Comparison of ENCODE assay signal across 17 cellular contexts in genomic region chr6:27599859-27600532, GRCh38.
"Had no signal": no experiment of that assay in that cellular context is flagged by ENCODE, and none has a peak within 500 bp of the region (broad histone marks: within the 10 kb centered on the region; RNA-seq: fewer than 3 reads in every experiment).

No MANE protein-coding gene starts in this region.

- DNase-seq: activated B cell treated with CpG ODN at 0.5 μM for 24 hours; activated CD8-positive, alpha-beta memory T cell treated with anti-CD3 and anti-CD28 coated beads, Interleukin-2, amount 50 U/mL, for 48 hours; activated CD8-positive, alpha-beta T cell treated with anti-CD3 and anti-CD28 coated beads, Interleukin-2, amount 10 ng/mL, durations not matched to agents 7 days and 5 days; activated gamma-delta T cell; amniotic stem cell; left colon; midbrain; ovary; stomach; upper lobe of right lung had no signal

- H3K9ac ChIP-seq: neural progenitor cell had no signal

- H3K27ac ChIP-seq: neural progenitor cell, ovary, stomach, thoracic aorta, upper lobe of right lung had no signal

- FAIRE-seq: colon, endometrium, islet of Langerhans had no signal

- H3K4me1 ChIP-seq: neural progenitor cell, upper lobe of right lung had no signal

- H3K27me3 ChIP-seq: ovary had no signal

- H3K36me3 ChIP-seq: neural progenitor cell, ovary, stomach, thoracic aorta, upper lobe of right lung had no signal

- H3K4me2 ChIP-seq: neural progenitor cell had no signal

- H2AFZ ChIP-seq: neural progenitor cell had no signal

- ATAC-seq: activated CD8-positive, alpha-beta T cell treated with anti-CD3 and anti-CD28 coated beads, Interleukin-2, amount 10 ng/mL, durations not matched to agents 7 days and 5 days; left colon; sciatic nerve; upper lobe of right lung had no signal

- H3K4me3 ChIP-seq: lung, neural progenitor cell, ovary, stomach, thoracic aorta, upper lobe of right lung had no signal

- H3K9me3 ChIP-seq: thoracic aorta, upper lobe of right lung had no signal
